Comparison of ENCODE assay signal across 18 cellular contexts in genomic region chr2:71699428-71699827, GRCh38.
DNase-seq lines count a peak whose midpoint lies in the region; ATAC-seq and TF ChIP-seq lines count a peak whose summit lies in the region.
"Had no signal": no experiment of that assay in that cellular context is flagged by ENCODE, and none has a peak within 500 bp of the region (broad histone marks: within the 10 kb centered on the region; RNA-seq: fewer than 3 reads in every experiment).

No MANE protein-coding gene starts in this region.

- H3K36me3 ChIP-seq in right atrium auricular region: no peaks in the 10 kb centered on the region

- peaks cover 0 to 62% of the 10 kb centered on the region in 2 donors for H3K4me1 ChIP-seq in right atrium auricular region

- DNase-seq in right atrium auricular region (ENCODE audit: low spot score) (no peak), left cardiac atrium (no peak), chondrocyte (ENCODE audit: low spot score) (peak; percentile 41), sciatic nerve (ENCODE audit: low spot score) (peak; percentile 37), NCI-H526 (lab: John Stamatoyannopoulos, UW) (no peak), dermis blood vessel endothelial cell (no peak)
- DNase-seq: COR-L47, GM23248, KBM-7, NCI-H1048, NCI-H1436 treated with DMSO at 0.1 percent for 48 hours, NCI-H2029 treated with DMSO at 0.1 percent for 48 hours, NCI-H446 treated with DMSO at 0.1 percent for 48 hours, NCI-H748 treated with DMSO at 0.1 percent for 48 hours, OCI-M1, RPMI8226 had no signal

- H3K9me3 Mint-ChIP-seq in chondrocyte (ENCODE audit: low read depth): no peaks in the 10 kb centered on the region

- H3K4me3 Mint-ChIP-seq in chondrocyte (ENCODE audit: unreplicated experiment): no peak overlapping the region

- H3K27ac Mint-ChIP-seq in chondrocyte (ENCODE audit: unreplicated experiment): no peak overlapping the region

- peaks cover 3% of the 10 kb centered on the region for H3K27me3 Mint-ChIP-seq in chondrocyte (ENCODE audit: low read depth)

- ATAC-seq in left cardiac atrium (no peak), sciatic nerve (no peak), HG03095 (IDR thresholded peaks at IDR 0.05; ENCODE audit: unreplicated experiment) (no peak)
- ATAC-seq: HCT116 had no signal

- intact Hi-C loops in left cardiac atrium (cut with DNase I): loop anchor here (1.0 to 10.0 kb wide), 2 partner anchors 84 to 85 kb away; no protein-coding TSS in a partner anchor
- intact Hi-C loops in sciatic nerve (cut with DNase I): no loop called here

- H3K27ac ChIP-seq in right atrium auricular region: peak overlapping the region; percentile 70 to 94
- H3K27ac ChIP-seq: GM23248 had no signal

- H3K9me3 ChIP-seq in right atrium auricular region: no peaks in the 10 kb centered on the region

- H3K27me3 ChIP-seq in right atrium auricular region: no peaks in the 10 kb centered on the region

- no peaks in the 10 kb centered on the region for H3K36me3 Mint-ChIP-seq in chondrocyte (ENCODE audit: low read depth)

- H3K4me3 ChIP-seq in right atrium auricular region: no peak overlapping the region
- H3K4me3 ChIP-seq: GM23248 had no signal

- TF ChIP-seq CTCF in right atrium auricular region (IDR thresholded peaks at IDR 0.05) (no peak), chondrocyte (IDR thresholded peaks at IDR 0.05) (no peak)

- peaks cover 37% of the 10 kb centered on the region for H3K4me1 Mint-ChIP-seq in chondrocyte (ENCODE audit: low read depth)

Comparison
In these comparisons a context has a peak if more than half of its experiments do, and no peak if none do; other contexts are left out.
1. DNase-seq: peak in chondrocyte (single experiment) and sciatic nerve (single experiment); none in right atrium auricular region (single experiment), left cardiac atrium (single experiment), NCI-H526 (0 of 2) and dermis blood vessel endothelial cell (single experiment).